In the genomic region with DNA sequence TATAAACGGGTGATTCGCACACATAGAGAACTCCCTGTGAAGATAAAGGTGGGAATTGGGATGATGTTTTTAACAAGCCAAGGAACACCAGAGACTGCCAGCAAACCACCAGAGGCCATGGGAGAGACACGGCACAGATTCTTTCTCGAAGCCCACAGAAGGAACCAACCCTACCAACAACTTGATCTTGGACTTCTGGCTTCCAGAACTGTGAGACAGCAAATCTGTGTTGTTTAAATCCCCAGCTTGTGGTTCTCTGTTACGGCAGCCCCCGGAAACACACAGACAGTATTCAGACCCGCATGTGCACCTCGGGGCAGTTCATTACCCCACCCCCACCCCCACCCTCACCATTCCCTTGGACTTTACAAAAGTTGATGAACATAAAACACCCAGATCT, we compare ENCODE assay signal across 1 cellular context.
A peak's percentile ranks its signal among the peaks of the same experiment; 100 is the strongest.
TF ChIP-seq lines count a peak whose summit lies in the region.

No MANE protein-coding gene starts in this region.

TF ChIP-seq in HepG2, 621 proteins besides CTCF, POLR2A, EP300 and RAD21:
- TF ChIP-seq POLR2AphosphoS5 (IDR thresholded peaks at IDR 0.05; ENCODE audit: low read depth, low read length) = peak; percentile 44; the same call in 1 of the 2 replicates
- no peak for TF ChIP-seq ZNF296 (CRISPR knock-in tag; conservative IDR thresholded peaks at IDR 0.05)
- no peak for TF ChIP-seq STAT5B (CRISPR knock-in tag; IDR thresholded peaks at IDR 0.05)
- no peak for TF ChIP-seq KLF15 (CRISPR knock-in tag; IDR thresholded peaks at IDR 0.05; ENCODE audit: borderline replicate concordance)
